2 cellular contexts compared by ENCODE assay signal in genomic region chr11:116962108-116962507, GRCh38.
TF ChIP-seq lines count a peak whose summit lies in the region.

No MANE protein-coding gene starts in this region.

TF ChIP-seq in SK-N-SH treated with all-trans-retinoic acid at 6 μM for 48 hours, 23 proteins besides CTCF, POLR2A, EP300 and RAD21 (continued from another document):
- no peak for TF ChIP-seq CSRNP3 (CRISPR knock-in tag; IDR thresholded peaks at IDR 0.05)
- no peak for TF ChIP-seq ZNF8 (CRISPR knock-in tag; IDR thresholded peaks at IDR 0.05)
- TF ChIP-seq PPARA (CRISPR knock-in tag; IDR thresholded peaks at IDR 0.05; ENCODE audit: borderline replicate concordance): no peak
- no peak for TF ChIP-seq BACH2 (CRISPR knock-in tag; IDR thresholded peaks at IDR 0.05; ENCODE audit: borderline replicate concordance)
- TF ChIP-seq PATZ1 (CRISPR knock-in tag; IDR thresholded peaks at IDR 0.05; ENCODE audit: borderline replicate concordance): no peak

TF ChIP-seq in SK-N-SH, 30 proteins besides CTCF, POLR2A, EP300 and RAD21 (continued from another document):
- no peak for TF ChIP-seq MAX (IDR thresholded peaks at IDR 0.05; ENCODE audit: low read depth)
